1 cellular context compared by ENCODE assay signal in the genomic region with DNA sequence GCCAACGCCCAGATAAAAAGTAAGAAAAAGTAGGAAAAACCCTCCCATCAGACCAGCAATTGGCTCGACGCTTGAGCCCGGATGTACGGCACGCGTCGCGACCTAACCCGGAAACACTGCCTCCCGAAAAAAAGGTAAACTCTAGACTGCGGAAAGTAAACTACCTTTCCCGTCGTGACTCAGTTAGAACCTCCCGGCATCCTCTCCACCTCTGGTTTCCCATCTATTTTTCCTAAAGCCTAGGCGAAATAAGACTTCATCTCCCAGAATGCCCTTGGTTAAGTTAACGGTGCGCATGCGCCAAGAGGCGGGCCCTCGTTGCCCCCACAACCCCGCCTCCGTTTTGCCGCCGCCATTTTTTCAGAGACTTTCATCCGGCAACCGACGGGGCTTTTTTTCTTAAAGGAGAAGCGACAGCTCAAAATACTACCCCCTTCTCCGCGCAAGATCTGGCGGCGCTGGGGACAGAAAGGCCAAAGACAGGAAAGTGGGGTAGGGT.
TF ChIP-seq lines count a peak whose summit lies in the region.

No MANE protein-coding gene starts in this region.

TF ChIP-seq in HepG2, 621 proteins besides CTCF, POLR2A, EP300 and RAD21 (continued from another document and continues in another):
- TF ChIP-seq TCF7 (IDR thresholded peaks at IDR 0.05; ENCODE audit: low read depth) (no peak), SMYD3 (CRISPR knock-in tag; IDR thresholded peaks at IDR 0.05) (no peak), ARID4A (CRISPR knock-in tag; IDR thresholded peaks at IDR 0.05; ENCODE audit: borderline replicate concordance) (peak; percentile 86), IRX3 (CRISPR knock-in tag; IDR thresholded peaks at IDR 0.05; ENCODE audit: borderline replicate concordance, low read depth) (no peak), HNF1B (CRISPR knock-in tag; IDR thresholded peaks at IDR 0.05) (peak; percentile 44; the same call in 1 of the 2 replicates), ZFP37 (CRISPR knock-in tag; IDR thresholded peaks at IDR 0.05; ENCODE audit: borderline replicate concordance) (no peak), DPF2 (CRISPR knock-in tag; IDR thresholded peaks at IDR 0.05; ENCODE audit: borderline replicate concordance, low read depth) (no peak), BRCA1 (CRISPR knock-in tag; IDR thresholded peaks at IDR 0.05) (no peak), ARID2 (CRISPR knock-in tag; IDR thresholded peaks at IDR 0.05; ENCODE audit: borderline replicate concordance) (no peak), REST (IDR thresholded peaks at IDR 0.05; ENCODE audit: borderline replicate concordance in 1 of 2, low read depth in 1 of 2, low read length in 2 of 2) (no peak), RCOR2 (CRISPR knock-in tag; IDR thresholded peaks at IDR 0.05) (no peak), ZC3H4 (CRISPR knock-in tag; IDR thresholded peaks at IDR 0.05; ENCODE audit: borderline replicate concordance) (0 out of 2 replicates have a peak, but pooled peaks have one; percentile 68), CBFB (CRISPR knock-in tag; IDR thresholded peaks at IDR 0.05) (no peak), ZSCAN20 (CRISPR knock-in tag; IDR thresholded peaks at IDR 0.05; ENCODE audit: borderline replicate concordance) (0 out of 2 replicates have a peak, but pooled peaks have one; percentile 30), BCL6 (CRISPR knock-in tag; IDR thresholded peaks at IDR 0.05) (peak; percentile 11; the same call in 1 of the 2 replicates), ZNF281 (CRISPR knock-in tag; IDR thresholded peaks at IDR 0.05; ENCODE audit: borderline replicate concordance) (no peak), NR2F6 (IDR thresholded peaks at IDR 0.05) (peak; percentile 3; the same call in 1 of the 2 replicates), NR2F6 (CRISPR knock-in tag; IDR thresholded peaks at IDR 0.05) (peak; percentile 4; the same call in 1 of the 2 replicates), ATF1 (CRISPR knock-in tag; IDR thresholded peaks at IDR 0.05) (peak; percentile 86), MEIS2 (CRISPR knock-in tag; IDR thresholded peaks at IDR 0.05) (no peak), ZNF784 (CRISPR knock-in tag; IDR thresholded peaks at IDR 0.05; ENCODE audit: borderline replicate concordance) (no peak), AFF4 (CRISPR knock-in tag; IDR thresholded peaks at IDR 0.05) (no peak), AGO2 (optimal IDR thresholded peaks at IDR 0.05; ENCODE audit: low read depth, low read length) (no peak)
- TF ChIP-seq, protein P1, sequence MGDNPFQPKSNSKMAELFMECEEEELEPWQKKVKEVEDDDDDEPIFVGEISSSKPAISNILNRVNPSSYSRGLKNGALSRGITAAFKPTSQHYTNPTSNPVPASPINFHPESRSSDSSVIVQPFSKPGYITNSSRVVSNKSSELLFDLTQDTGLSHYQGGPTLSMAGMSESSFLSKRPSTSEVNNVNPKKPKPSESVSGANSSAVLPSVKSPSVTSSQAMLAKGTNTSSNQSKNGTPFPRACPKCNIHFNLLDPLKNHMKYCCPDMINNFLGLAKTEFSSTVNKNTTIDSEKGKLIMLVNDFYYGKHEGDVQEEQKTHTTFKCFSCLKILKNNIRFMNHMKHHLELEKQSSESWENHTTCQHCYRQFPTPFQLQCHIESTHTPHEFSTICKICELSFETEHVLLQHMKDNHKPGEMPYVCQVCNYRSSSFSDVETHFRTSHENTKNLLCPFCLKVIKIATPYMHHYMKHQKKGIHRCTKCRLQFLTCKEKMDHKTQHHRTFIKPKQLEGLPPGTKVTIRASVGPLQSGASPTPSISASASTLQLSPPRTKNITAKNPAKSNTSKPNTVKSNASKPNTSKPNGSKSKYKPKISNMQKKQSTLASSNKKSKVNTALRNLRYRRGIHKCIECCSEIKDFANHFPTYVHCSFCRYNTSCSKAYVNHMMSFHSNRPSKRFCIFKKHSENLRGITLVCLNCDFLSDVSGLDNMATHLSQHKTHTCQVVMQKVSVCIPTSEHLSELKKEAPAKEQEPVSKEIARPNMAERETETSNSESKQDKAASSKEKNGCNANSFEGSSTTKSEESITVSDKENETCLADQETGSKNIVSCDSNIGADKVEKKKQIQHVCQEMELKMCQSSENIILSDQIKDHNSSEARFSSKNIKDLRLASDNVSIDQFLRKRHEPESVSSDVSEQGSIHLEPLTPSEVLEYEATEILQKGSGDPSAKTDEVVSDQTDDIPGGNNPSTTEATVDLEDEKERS (CRISPR knock-in tag; IDR thresholded peaks at IDR 0.05): no peak
- TF ChIP-seq, protein P2, sequence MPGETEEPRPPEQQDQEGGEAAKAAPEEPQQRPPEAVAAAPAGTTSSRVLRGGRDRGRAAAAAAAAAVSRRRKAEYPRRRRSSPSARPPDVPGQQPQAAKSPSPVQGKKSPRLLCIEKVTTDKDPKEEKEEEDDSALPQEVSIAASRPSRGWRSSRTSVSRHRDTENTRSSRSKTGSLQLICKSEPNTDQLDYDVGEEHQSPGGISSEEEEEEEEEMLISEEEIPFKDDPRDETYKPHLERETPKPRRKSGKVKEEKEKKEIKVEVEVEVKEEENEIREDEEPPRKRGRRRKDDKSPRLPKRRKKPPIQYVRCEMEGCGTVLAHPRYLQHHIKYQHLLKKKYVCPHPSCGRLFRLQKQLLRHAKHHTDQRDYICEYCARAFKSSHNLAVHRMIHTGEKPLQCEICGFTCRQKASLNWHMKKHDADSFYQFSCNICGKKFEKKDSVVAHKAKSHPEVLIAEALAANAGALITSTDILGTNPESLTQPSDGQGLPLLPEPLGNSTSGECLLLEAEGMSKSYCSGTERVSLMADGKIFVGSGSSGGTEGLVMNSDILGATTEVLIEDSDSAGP (CRISPR knock-in tag; IDR thresholded peaks at IDR 0.05; ENCODE audit: borderline replicate concordance): peak; percentile 100
